In genomic region chr11:35662061-35662648, GRCh38 we compare ENCODE assay signal across 8 cellular contexts. TPM values are rescaled to one million over a fixed set of nuclear protein-coding genes. Genes with fewer than 3 reads are reported as not detected.
DNase-seq lines count a peak whose midpoint lies in the region; ATAC-seq, FAIRE-seq and TF ChIP-seq lines count a peak whose summit lies in the region.

No MANE protein-coding gene starts in this region.

- no peaks in the 10 kb centered on the region for H3K79me2 ChIP-seq in OCI-LY1 (ENCODE audit: insufficient read depth, low read length)

- H2AFZ ChIP-seq in OCI-LY1 (ENCODE audit: low read length) = peak overlapping the region; percentile 45; the same call in 1 of the 2 replicates

- H3K27ac ChIP-seq in OCI-LY1 (ENCODE audit: low read depth, low read length, poor library complexity, severe bottlenecking) = no peak overlapping the region
- peak overlapping the region; percentile 94 to 98 for H3K27ac ChIP-seq in left lung
- H3K27ac ChIP-seq in substantia nigra (ENCODE audit: low read depth, low read length, poor library complexity, severe bottlenecking) = peak overlapping the region; percentile 87

- intact Hi-C loops in left lung (cut with DNase I) = no loop called here

- H3K36me3 ChIP-seq in BE2C = no peaks in the 10 kb centered on the region
- peaks cover 12% of the 10 kb centered on the region for H3K36me3 ChIP-seq in OCI-LY1 (ENCODE audit: insufficient read depth, low read length)
- H3K36me3 ChIP-seq in left lung = peaks cover 0 to 4% of the 10 kb centered on the region in 2 donors

- H3K27me3 ChIP-seq in BE2C (no peaks in the 10 kb centered on the region), OCI-LY1 (ENCODE audit: insufficient read depth, low read length) (no peaks in the 10 kb centered on the region), left lung (peaks cover under 1 to 7% of the 10 kb centered on the region in 2 donors)

- no peaks in the 10 kb centered on the region for H3F3A ChIP-seq in OCI-LY1 (ENCODE audit: insufficient read depth, low read length)

- TF ChIP-seq CTCF in BE2C (IDR thresholded peaks at IDR 0.05; ENCODE audit: low read depth, low read length) (no peak), OCI-LY1 (IDR thresholded peaks at IDR 0.05; ENCODE audit: low read length) (no peak), left lung (IDR thresholded peaks at IDR 0.05) (no peak), D721Med (IDR thresholded peaks at IDR 0.05; ENCODE audit: insufficient read depth, missing control alignments) (no peak)

- H3K4me3 ChIP-seq in BE2C (ENCODE audit: low read depth, low read length) = peak overlapping the region; percentile 70
- H3K4me3 ChIP-seq in OCI-LY1 (ENCODE audit: low read depth, low read length, poor library complexity, severe bottlenecking) = peak overlapping the region; percentile 60
- H3K4me3 ChIP-seq in left lung = peak overlapping the region; percentile 58 to 84

- peak overlapping the region; percentile 69 for H3K4me2 ChIP-seq in OCI-LY1 (ENCODE audit: low read length)

- DNase-seq in BE2C = no peak
- DNase-seq in central memory CD4-positive, alpha-beta T cell = peak; percentile 44
- DNase-seq in left lung = no peak
- DNase-seq in substantia nigra (lab: John Stamatoyannopoulos, UW) = peak in 17 of 49 donors; percentile 55 to 85 (median 73)
- DNase-seq in D721Med (ENCODE audit: insufficient read length, low spot score) = no peak

- H3K9me2 ChIP-seq in OCI-LY1 (ENCODE audit: low read depth, low read length) = no peaks in the 10 kb centered on the region

- H3K4me1 ChIP-seq in BE2C (no peaks in the 10 kb centered on the region), OCI-LY1 (ENCODE audit: insufficient read depth, low read length, severe bottlenecking) (peaks cover 31% of the 10 kb centered on the region), left lung (peaks cover 8 to 27% of the 10 kb centered on the region in 2 donors)

- FAIRE-seq in D721Med (lab: Jason Lieb, UNC) = no peak

- peak overlapping the region; percentile 46 for H3K9ac ChIP-seq in OCI-LY1 (ENCODE audit: low read length)

- peak; percentile 29 for ATAC-seq in GM18861 (IDR thresholded peaks at IDR 0.05; ENCODE audit: unreplicated experiment)
- peak; percentile 47 for ATAC-seq in HG03066 (IDR thresholded peaks at IDR 0.05; ENCODE audit: low read depth, unreplicated experiment)
- peak; percentile 67 for ATAC-seq in left lung

- H3K9me3 ChIP-seq in BE2C (no peaks in the 10 kb centered on the region), OCI-LY1 (ENCODE audit: low read length) (peaks cover 11% of the 10 kb centered on the region; the same call in 1 of the 2 replicates), left lung (peaks cover 0 to 30% of the 10 kb centered on the region in 2 donors)

- no peaks in the 10 kb centered on the region for H4K20me1 ChIP-seq in OCI-LY1 (ENCODE audit: insufficient read depth, low read length)

RNA-seq across cellular contexts. Expression of gene TRIM44, which starts 0.4 kb away (rescaled TPM):
- polyA plus RNA-seq in BE2C (2012; ENCODE audit: insufficient read depth, insufficient read length, low read depth) = 16.1 TPM
- 10 to 100 TPM; 57.9 to 58.9 TPM for total RNA-seq in left lung

RNA-seq across cellular contexts. Expression of gene FJX1, which starts 43.9 kb away (rescaled TPM):
- 14.3 TPM for polyA plus RNA-seq in BE2C (2012; ENCODE audit: insufficient read depth, insufficient read length, low read depth)
- 1 to 10 TPM; 5.1 to 6.6 TPM for total RNA-seq in left lung
